22 cellular contexts compared by ENCODE assay signal in genomic region chr9:136651859-136652258, GRCh38. TPM values are rescaled to one million over a fixed set of nuclear protein-coding genes. Genes with fewer than 3 reads are reported as not detected.
A peak's percentile ranks its signal among the peaks of the same experiment; 100 is the strongest.
DNase-seq lines count a peak whose midpoint lies in the region; TF ChIP-seq lines count a peak whose summit lies in the region.
"Had no signal": no experiment of that assay in that cellular context is flagged by ENCODE, and none has a peak within 500 bp of the region (broad histone marks: within the 10 kb centered on the region; RNA-seq: fewer than 3 reads in every experiment).

No MANE protein-coding gene starts in this region.

- TF ChIP-seq CTCF in epithelial cell of esophagus (IDR thresholded peaks at IDR 0.05; ENCODE audit: insufficient read depth, low read depth, low read length, missing control alignments) = no peak

- H3K27me3 ChIP-seq in BLaER1 = no peaks in the 10 kb centered on the region

- peaks cover 100% of the 10 kb centered on the region for H3K4me1 ChIP-seq in BLaER1

- H3K4me3 ChIP-seq in BLaER1 = no peak overlapping the region
- no peak overlapping the region for H3K4me3 ChIP-seq in epithelial cell of esophagus (ENCODE audit: low read length)
- H3K4me3 ChIP-seq: A549, GM12878 had no signal

- peak; percentile 37 for DNase-seq in DMS53 (lab: John Stamatoyannopoulos, UW)
- no peak for DNase-seq in DMS53 treated with DMSO at 0.1 percent for 48 hours (lab: John Stamatoyannopoulos, UW; ENCODE audit: unreplicated experiment)
- peak; percentile 49 for DNase-seq in COLO668 (lab: John Stamatoyannopoulos, UW; ENCODE audit: unreplicated experiment)
- peak; percentile 61 for DNase-seq in epithelial cell of esophagus (ENCODE audit: low read depth)
- no peak for DNase-seq in NCI-H748 treated with DMSO at 0.1 percent for 48 hours (lab: John Stamatoyannopoulos, UW)
- no peak for DNase-seq in mucosa of gallbladder (ENCODE audit: low spot score)
- DNase-seq in cerebellar cortex (ENCODE audit: low spot score) = no peak
- DNase-seq: AML-193; CD4-positive, alpha-beta T cell; CD8-positive, alpha-beta T cell; COR-L47; DMS 273 treated with DMSO at 0.1 percent for 48 hours; DMS153; DMS79; DND-41; EL; GDM1 had no signal

- no peaks in the 10 kb centered on the region for H3K36me3 ChIP-seq in BLaER1

- peak overlapping the region; percentile 99 for H3K4me2 ChIP-seq in BLaER1
- H3K4me2 ChIP-seq: A549 had no signal

- no peaks in the 10 kb centered on the region for H3K9me3 ChIP-seq in BLaER1
- H3K9me3 ChIP-seq: A549 had no signal

- 0 out of 2 replicates have a peak overlapping the region, but pooled peaks have one; percentile 31 for H3K9ac ChIP-seq in BLaER1

- H3K27ac ChIP-seq in BLaER1 = peak overlapping the region; percentile 46; the same call in 1 of the 2 replicates
- H3K27ac ChIP-seq: 22Rv1, A549, C4-2B had no signal

- no peaks in the 10 kb centered on the region for H4K20me1 ChIP-seq in BLaER1

RNA-seq across cellular contexts. Expression of gene EGFL7, which starts 10.9 kb away (rescaled TPM):
- total RNA-seq in mucosa of gallbladder = 62.2 TPM
- total RNA-seq: CD4-positive, alpha-beta T cell; CD8-positive, alpha-beta T cell had no signal

RNA-seq across cellular contexts. Expression of gene AGPAT2, which starts 35.4 kb away (rescaled TPM):
- 81.7 TPM for total RNA-seq in mucosa of gallbladder

Comparison
In these comparisons a context has a peak if more than half of its experiments do, and no peak if none do; other contexts are left out.
1. DNase-seq: peak in DMS53 (single experiment), COLO668 (single experiment) and epithelial cell of esophagus (single experiment); none in DMS53 treated with DMSO at 0.1 percent for 48 hours (single experiment), NCI-H748 treated with DMSO at 0.1 percent for 48 hours (single experiment), mucosa of gallbladder (single experiment) and cerebellar cortex (single experiment).